ENCODE assay signal across 17 cellular contexts in genomic region chr12:101957251-101957650, GRCh38.
DNase-seq lines count a peak whose midpoint lies in the region; ATAC-seq and TF ChIP-seq lines count a peak whose summit lies in the region.
"Had no signal": no experiment of that assay in that cellular context is flagged by ENCODE, and none has a peak within 500 bp of the region (broad histone marks: within the 10 kb centered on the region; RNA-seq: fewer than 3 reads in every experiment).

No MANE protein-coding gene starts in this region.

- no peak overlapping the region for H3K27ac Mint-ChIP-seq in activated naive CD4-positive, alpha-beta T cell treated with anti-CD3 and anti-CD28 coated beads, Interleukin-2, amount 50 U/mL, for 72 hours
- H3K27ac Mint-ChIP-seq: CD14-positive monocyte had no signal

- H3K27me3 ChIP-seq in suprapubic skin: no peaks in the 10 kb centered on the region

- TF ChIP-seq CTCF in fibroblast of the aortic adventitia (IDR thresholded peaks at IDR 0.05; ENCODE audit: insufficient read depth, low read length) (no peak), suprapubic skin (IDR thresholded peaks at IDR 0.05) (no peak)

- intact Hi-C loops in left cardiac atrium (cut with DNase I): no loop called here

- H3K9me3 Mint-ChIP-seq in activated naive CD4-positive, alpha-beta T cell treated with anti-CD3 and anti-CD28 coated beads, Interleukin-2, amount 50 U/mL, for 72 hours: peaks cover 6 to 8% of the 10 kb centered on the region in 2 donors

- 63% methylated on average over 6 of the region's 6 CpGs for WGBS in suprapubic skin

- TF ChIP-seq EP300 in suprapubic skin (IDR thresholded peaks at IDR 0.05): no peak

- H3K4me3 ChIP-seq in fibroblast of the aortic adventitia (ENCODE audit: low read depth, low read length) (no peak overlapping the region), suprapubic skin (no peak overlapping the region)

- no peaks in the 10 kb centered on the region for H3K36me3 Mint-ChIP-seq in activated naive CD4-positive, alpha-beta T cell treated with anti-CD3 and anti-CD28 coated beads, Interleukin-2, amount 50 U/mL, for 72 hours
- H3K36me3 Mint-ChIP-seq: CD14-positive monocyte had no signal

- no peaks in the 10 kb centered on the region for H3K4me1 ChIP-seq in suprapubic skin

- TF ChIP-seq POLR2A in suprapubic skin (IDR thresholded peaks at IDR 0.05): no peak

- DNase-seq in ELR (ENCODE audit: low read depth) (peak; percentile 27), astrocyte of the hippocampus (ENCODE audit: low read depth, low spot score) (peak; percentile 35), fibroblast of the aortic adventitia (ENCODE audit: low read depth) (peak; percentile 73), suprapubic skin (ENCODE audit: low spot score in 2 of 2) (no peak), NCI-H1105 (lab: John Stamatoyannopoulos, UW) (no peak), left cardiac atrium (no peak)
- no peak for DNase-seq in activated naive CD4-positive, alpha-beta T cell treated with anti-CD3 and anti-CD28 coated beads, Interleukin-2, amount 50 U/mL, for 72 hours (ENCODE audit: low spot score in 2 of 2)
- DNase-seq: DMS53; Karpas-422; NCI-H1417 treated with DMSO at 0.1 percent for 48 hours; NCI-H2081 treated with DMSO at 0.1 percent for 48 hours; NCI-H345; NCI-H526 treated with DMSO at 0.1 percent for 48 hours; NK-92 treated with Interleukin-12 subunit alpha and Interleukin-12 subunit beta, amount 100 ng/mL, for 24 hours; OCI-M1; RPMI8226 had no signal

- H3K27ac ChIP-seq in suprapubic skin: peak overlapping the region; percentile 46

- no peaks in the 10 kb centered on the region for H3K36me3 ChIP-seq in suprapubic skin

- no peaks in the 10 kb centered on the region for H3K9me3 ChIP-seq in suprapubic skin

- no peak for ATAC-seq in activated naive CD4-positive, alpha-beta T cell treated with anti-CD3 and anti-CD28 coated beads, Interleukin-2, amount 50 U/mL, for 72 hours
- no peak for ATAC-seq in left cardiac atrium

Comparison
In these comparisons a context has a peak if more than half of its experiments do, and no peak if none do; other contexts are left out.
1. DNase-seq: peak in ELR (single experiment), astrocyte of the hippocampus (single experiment) and fibroblast of the aortic adventitia (single experiment); none in suprapubic skin (0 of 2), NCI-H1105 (single experiment), activated naive CD4-positive, alpha-beta T cell treated with anti-CD3 and anti-CD28 coated beads, Interleukin-2, amount 50 U/mL, for 72 hours (0 of 2) and left cardiac atrium (single experiment).